16 cellular contexts compared by ENCODE assay signal in genomic region chr9:114365194-114365593, GRCh38. TPM values are rescaled to one million over a fixed set of nuclear protein-coding genes. Genes with fewer than 3 reads are reported as not detected.
DNase-seq lines count a peak whose midpoint lies in the region; ATAC-seq and TF ChIP-seq lines count a peak whose summit lies in the region.
"Had no signal": no experiment of that assay in that cellular context is flagged by ENCODE, and none has a peak within 500 bp of the region (broad histone marks: within the 10 kb centered on the region; RNA-seq: fewer than 3 reads in every experiment).

No MANE protein-coding gene starts in this region.

- POLR2A ChIA-PET in MCF 10A (lab: Yijun Ruan, JAX), result interaction anchor here (0.6 to 3.1 kb wide), 6 partner anchors 8 to 134 kb away, joined by 3 to 11 read pairs (median 4); no protein-coding TSS in a partner anchor

- no peak for DNase-seq in MCF 10A (ENCODE audit: unreplicated experiment)
- DNase-seq in breast epithelium (ENCODE audit: low spot score in 2 of 2), result no peak
- no peak for DNase-seq in SJSA1 (ENCODE audit: low read depth in 1 of 2, low spot score in 2 of 2)
- no peak for DNase-seq in immature natural killer cell
- DNase-seq in vagina (ENCODE audit: extremely low spot score in 2 of 2), result no peak
- DNase-seq in kidney tubule cell (ENCODE audit: low spot score), result no peak
- DNase-seq in effector CD8-positive, alpha-beta T cell (lab: John Stamatoyannopoulos, UW), result no peak
- DNase-seq: brain microvascular endothelial cell, hippocampal formation, KG1, NCI-H1105 treated with DMSO at 0.1 percent for 48 hours, SJCRH30 had no signal

- H3K27ac ChIP-seq in breast epithelium (no peak overlapping the region), SJSA1 (peak overlapping the region; percentile 16; the same call in 1 of the 2 replicates), vagina (peak overlapping the region; percentile 34)
- H3K27ac ChIP-seq: SJCRH30 had no signal

- H3K4me3 Mint-ChIP-seq in MCF 10A (ENCODE audit: unreplicated experiment), result no peak overlapping the region
- H3K4me3 Mint-ChIP-seq in immature natural killer cell, result peak overlapping the region in 3 of 5 donors; percentile 57 to 75 (median 75)

- TF ChIP-seq POLR2A in breast epithelium (IDR thresholded peaks at IDR 0.05) (no peak), vagina (IDR thresholded peaks at IDR 0.05) (no peak)

- peaks cover 8% of the 10 kb centered on the region for H3K36me3 Mint-ChIP-seq in MCF 10A (ENCODE audit: insufficient read depth, unreplicated experiment)
- peaks cover 41 to 58% (median 51%) of the 10 kb centered on the region in 3 donors for H3K36me3 Mint-ChIP-seq in immature natural killer cell

- H3K9me3 Mint-ChIP-seq in MCF 10A (ENCODE audit: unreplicated experiment), result no peaks in the 10 kb centered on the region
- H3K9me3 Mint-ChIP-seq in immature natural killer cell, result peaks cover 0 to 4% (median 0%) of the 10 kb centered on the region in 6 donors

- no peaks in the 10 kb centered on the region for H3K27me3 ChIP-seq in breast epithelium
- no peaks in the 10 kb centered on the region for H3K27me3 ChIP-seq in SJSA1 (replicated peaks)
- H3K27me3 ChIP-seq in vagina, result no peaks in the 10 kb centered on the region
- H3K27me3 ChIP-seq: brain microvascular endothelial cell, SJCRH30 had no signal

- H3K4me1 ChIP-seq in breast epithelium (no peaks in the 10 kb centered on the region), SJSA1 (replicated peaks) (peaks cover 24% of the 10 kb centered on the region), vagina (peaks cover 44% of the 10 kb centered on the region)
- H3K4me1 ChIP-seq: SJCRH30 had no signal

- CTCF ChIA-PET in MCF 10A (lab: Yijun Ruan, JAX), result interaction anchor here (0.5 kb wide), 2 partner anchors 39 to 88 kb away, joined by 3 read pairs; no protein-coding TSS in a partner anchor

- peaks cover 27% of the 10 kb centered on the region for H3K4me1 Mint-ChIP-seq in MCF 10A (ENCODE audit: insufficient read depth, unreplicated experiment)
- H3K4me1 Mint-ChIP-seq in immature natural killer cell, result peaks cover 93 to 95% of the 10 kb centered on the region in 2 donors

- H3K27ac Mint-ChIP-seq in MCF 10A (ENCODE audit: low read depth, unreplicated experiment) (peak overlapping the region; percentile 0), immature natural killer cell (peak overlapping the region; percentile 90 to 99 (median 98))

- TF ChIP-seq CTCF in MCF 10A (IDR thresholded peaks at IDR 0.05; ENCODE audit: unreplicated experiment) (no peak), breast epithelium (IDR thresholded peaks at IDR 0.05) (no peak), vagina (IDR thresholded peaks at IDR 0.05) (no peak)

- no peaks in the 10 kb centered on the region for H3K27me3 Mint-ChIP-seq in MCF 10A (ENCODE audit: insufficient read depth, unreplicated experiment)
- peaks cover 45 to 65% (median 48%) of the 10 kb centered on the region in 3 donors for H3K27me3 Mint-ChIP-seq in immature natural killer cell (ENCODE audit: low read depth in 3 of 3)

- H3K4me3 ChIP-seq in breast epithelium (no peak overlapping the region), SJSA1 (no peak overlapping the region), vagina (no peak overlapping the region)
- H3K4me3 ChIP-seq: SJCRH30 had no signal

- H3K9me3 ChIP-seq in breast epithelium (no peaks in the 10 kb centered on the region), SJSA1 (replicated peaks) (no peaks in the 10 kb centered on the region), vagina (no peaks in the 10 kb centered on the region)
- H3K9me3 ChIP-seq: SJCRH30 had no signal

- BruUV-seq in MCF 10A (replicated peaks; lab: Mats Ljungman, UMichigan), result no TSS peak

- intact Hi-C loops in MCF 10A (cut with micrococcal nuclease), result no loop called here
- intact Hi-C loops in breast epithelium (cut with DNase I; ENCODE audit: low total_unique reads), result no loop called here
- intact Hi-C loops in vagina (cut with DNase I), result no loop called here

- peaks cover under 1% of the 10 kb centered on the region for H3K36me3 ChIP-seq in breast epithelium
- H3K36me3 ChIP-seq in SJSA1, result peaks cover 20% of the 10 kb centered on the region
- peaks cover 0 to 47% of the 10 kb centered on the region in 2 donors for H3K36me3 ChIP-seq in vagina
- H3K36me3 ChIP-seq: SJCRH30 had no signal

- ATAC-seq in HG02981 (IDR thresholded peaks at IDR 0.05; ENCODE audit: unreplicated experiment), result no peak

RNA-seq across cellular contexts. Expression of gene AKNA, which starts 22.6 kb away (rescaled TPM):
- total RNA-seq in MCF 10A (2022) (10.7 and 10.9 TPM in 2 replicates), breast epithelium (10 to 100 TPM; 20.1 to 52.0 (median 35.7) TPM), vagina (55.0 TPM)
- 0.47 and 4.8 TPM in 2 replicates for total RNA-seq in SJSA1 (2014; rRNA removed; shearing (Covaris generic))
- 10 to 100 TPM in 2 of 3 donors, 1 to 10 TPM in 1; 4.0 to 56.3 (median 13.8) TPM for polyA plus RNA-seq in immature natural killer cell

RNA-seq across cellular contexts. Expression of gene ORM2, which starts 35.5 kb away (rescaled TPM):
- total RNA-seq in MCF 10A (2022), result not detected in 2 replicates
- 1 to 10 TPM in 2 of 3 donors, not detected in 1; 1.6 to 2.9 TPM for total RNA-seq in breast epithelium
- not detected in 2 replicates for total RNA-seq in SJSA1 (2014; rRNA removed; shearing (Covaris generic))
- polyA plus RNA-seq in immature natural killer cell, result not detected
- not detected for total RNA-seq in vagina
- total RNA-seq: SJCRH30, skeletal muscle tissue, ureter had no signal
- polyA plus RNA-seq: AG04450 had no signal

RNA-seq across cellular contexts. Expression of gene ORM1, which starts 42.3 kb away (rescaled TPM):
- total RNA-seq in MCF 10A (2022) (not detected in 2 replicates), breast epithelium (1 to 10 TPM in 1 of 3 donors, not detected in 2; 8.3 TPM), vagina (not detected)
- total RNA-seq in SJSA1 (2014; rRNA removed; shearing (Covaris generic)), result not detected in 2 replicates
- polyA plus RNA-seq in immature natural killer cell, result not detected
- total RNA-seq: SJCRH30 had no signal

Comparison
In these comparisons a context has a peak if more than half of its experiments do, and no peak if none do; other contexts are left out.
1. H3K27ac ChIP-seq: peak in SJSA1 (single experiment) and vagina (single experiment); none in breast epithelium (0 of 2).